In the genomic region with DNA sequence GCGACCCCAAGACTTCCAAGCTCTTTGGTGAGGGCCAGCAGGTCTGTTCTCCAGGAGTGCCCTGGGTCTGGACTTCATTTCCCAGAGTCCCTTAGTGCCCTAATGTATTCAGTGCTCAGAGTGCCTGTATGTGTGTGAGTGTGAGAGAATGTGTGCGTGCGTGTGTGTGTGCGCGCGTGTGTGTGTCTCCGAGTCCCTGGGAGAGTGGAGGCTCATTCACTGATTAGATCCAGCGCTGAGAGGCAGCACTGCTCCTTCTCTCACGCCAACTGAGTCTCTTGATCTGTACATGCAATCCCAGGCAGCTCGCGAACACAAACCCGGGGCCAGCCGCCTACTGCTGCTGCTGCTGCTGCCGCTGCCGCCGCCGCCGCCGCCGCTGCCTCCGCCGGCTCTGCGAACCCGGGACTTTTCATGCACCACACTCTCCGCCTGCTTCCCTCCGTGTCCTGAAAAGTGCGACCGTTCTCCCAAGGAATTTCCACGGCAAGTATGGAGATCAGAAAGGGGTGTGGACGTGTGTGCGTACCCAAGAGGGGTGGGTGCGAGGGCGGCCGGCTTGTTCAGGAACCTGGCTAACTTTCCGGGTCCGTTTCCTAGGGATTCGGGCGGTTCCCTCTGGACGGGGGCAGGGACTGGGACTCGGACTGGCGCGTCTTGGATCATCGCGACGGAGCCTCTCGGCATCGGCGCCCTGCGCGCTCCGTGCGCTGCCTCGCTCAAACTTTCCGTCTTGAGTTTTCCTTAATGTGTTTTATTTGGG, we compare ENCODE assay signal across 8 cellular contexts. TPM values are rescaled to one million over a fixed set of nuclear protein-coding genes. Genes with fewer than 3 reads are reported as not detected.
DNase-seq lines count a peak whose midpoint lies in the region; ATAC-seq and TF ChIP-seq lines count a peak whose summit lies in the region.

A gene (plus strand): TSS at position 215 of the 763 bp plus-strand sequence.

- peak within 1 kb of the TSS; percentile 89 for H3K4me3 Mint-ChIP-seq in CD4-positive, alpha-beta T cell

- peaks cover 62% of the 10 kb centered on the region for H3K27me3 Mint-ChIP-seq in CD4-positive, alpha-beta T cell

- no peak within 1 kb of the TSS for H3K27ac ChIP-seq in CD4-positive, alpha-beta T cell (ENCODE audit: low read depth, low read length)
- H3K27ac ChIP-seq in IMR-90 (ENCODE audit: insufficient read depth, low read length) = no peak within 1 kb of the TSS
- no peak within 1 kb of the TSS for H3K27ac ChIP-seq in ascending aorta
- no peak within 1 kb of the TSS for H3K27ac ChIP-seq in right cardiac atrium (ENCODE audit: low read length)
- H3K27ac ChIP-seq in parathyroid adenoma = no peak within 1 kb of the TSS

- ATAC-seq in CD4-positive, alpha-beta T cell (ENCODE audit: poor library complexity) = peak; percentile 35
- peak; percentile 74 for ATAC-seq in IMR-90 (ENCODE audit: low read depth)
- peak; percentile 74 to 84 for ATAC-seq in right cardiac atrium

- no peaks in the 10 kb centered on the region for H3K9me3 ChIP-seq in CD4-positive, alpha-beta T cell (ENCODE audit: control insufficient read depth, low read length)
- H3K9me3 ChIP-seq in IMR-90 (ENCODE audit: control insufficient read depth, insufficient read depth, low read length) (peaks cover 7% of the 10 kb centered on the region), ascending aorta (no peaks in the 10 kb centered on the region), right cardiac atrium (ENCODE audit: control insufficient read depth, low read length) (no peaks in the 10 kb centered on the region), parathyroid adenoma (ENCODE audit: control insufficient read depth, low read length) (no peaks in the 10 kb centered on the region)

- H3K36me3 ChIP-seq in IMR-90 (ENCODE audit: control insufficient read depth, insufficient read depth, low read length) = no peaks in the 10 kb centered on the region
- no peaks in the 10 kb centered on the region for H3K36me3 ChIP-seq in ascending aorta
- H3K36me3 ChIP-seq in parathyroid adenoma (ENCODE audit: control insufficient read depth, insufficient read depth, low read length) = no peaks in the 10 kb centered on the region

- no peak within 1 kb of the TSS for H2AK5ac ChIP-seq in IMR-90 (ENCODE audit: low read depth, low read length)

- no peak within 1 kb of the TSS; the same call in 1 of the 2 replicates for H3K23ac ChIP-seq in IMR-90 (ENCODE audit: low read depth, low read length)

- CTCF ChIA-PET in CD4-positive, alpha-beta T cell (lab: Charles Lee) = interaction anchor here (0.6 kb wide), 1 partner anchor 26 kb away, joined by 4 read pairs; no protein-coding TSS in a partner anchor
- CTCF ChIA-PET in IMR-90 (lab: Yijun Ruan, JAX) = no interaction called here

- no peaks in the 10 kb centered on the region for H3K9me3 Mint-ChIP-seq in CD4-positive, alpha-beta T cell

- H3K4ac ChIP-seq in IMR-90 (ENCODE audit: low read depth, low read length) = no peak within 1 kb of the TSS

- H4K20me1 ChIP-seq in IMR-90 (ENCODE audit: insufficient read depth, low read length) = peaks cover 8% of the 10 kb centered on the region; the same call in 1 of the 2 replicates

- H3K14ac ChIP-seq in IMR-90 (replicated peaks; ENCODE audit: low read depth, low read length) = no peak within 1 kb of the TSS

- no TSS peak for BruUV-seq in IMR-90 (replicated peaks; lab: Mats Ljungman, UMichigan)

- H3K4me1 ChIP-seq in IMR-90 (ENCODE audit: control insufficient read depth, insufficient read depth, low read length) = no peaks in the 10 kb centered on the region
- H3K4me1 ChIP-seq in ascending aorta = peaks cover 6 to 20% of the 10 kb centered on the region in 2 donors
- H3K4me1 ChIP-seq in right cardiac atrium (ENCODE audit: control insufficient read depth, insufficient read depth, low read length) = peaks cover 4% of the 10 kb centered on the region
- H3K4me1 ChIP-seq in parathyroid adenoma = no peaks in the 10 kb centered on the region

- peak within 1 kb of the TSS; percentile 93 for H2AK9ac ChIP-seq in IMR-90 (replicated peaks; ENCODE audit: low read depth, low read length, poor library complexity)

- H2BK120ac ChIP-seq in IMR-90 (ENCODE audit: low read depth, low read length) = no peak within 1 kb of the TSS

- H3K79me2 ChIP-seq in parathyroid adenoma = no peaks in the 10 kb centered on the region

- POLR2A ChIA-PET in CD4-positive, alpha-beta T cell (lab: Charles Lee) = no interaction called here
- POLR2A ChIA-PET in IMR-90 (lab: Charles Lee; ENCODE audit: unreplicated experiment) = no interaction called here

- H2BK20ac ChIP-seq in IMR-90 (ENCODE audit: low read depth, low read length) = no peak within 1 kb of the TSS

- no peak within 1 kb of the TSS; the same call in 1 of the 2 replicates for H3K56ac ChIP-seq in IMR-90 (ENCODE audit: extremely low read depth, insufficient read depth, low read length)

- in situ Hi-C loops in IMR-90 (cut with MboI; ENCODE audit: low sequenced_read_pairs) = no loop called here

- H3K18ac ChIP-seq in IMR-90 (ENCODE audit: low read depth, low read length) = no peak within 1 kb of the TSS

- no peak within 1 kb of the TSS for H4K8ac ChIP-seq in IMR-90 (ENCODE audit: low read depth in 2 of 2, low read length in 2 of 2)

- no peaks in the 10 kb centered on the region for H3K79me1 ChIP-seq in IMR-90 (ENCODE audit: low read depth in 1 of 2, low read length in 2 of 2)

- WGBS in IMR-90 (ENCODE audit: extremely low coverage in 2 of 2, insufficient read length in 1 of 2), 2 experiments = 5% methylated on average over 11 of the region's 54 CpGs; no CpG with 5 or more reads in 1 of the 2 experiments
- 1% methylated on average over 54 of the region's 54 CpGs for WGBS in right cardiac atrium

- H3K4me3 ChIP-seq in IMR-90 (ENCODE audit: insufficient read depth, low read depth, low read length) = peak within 1 kb of the TSS; percentile 28
- peak within 1 kb of the TSS; percentile 46 to 59 for H3K4me3 ChIP-seq in ascending aorta
- peak within 1 kb of the TSS; percentile 26 for H3K4me3 ChIP-seq in right cardiac atrium (ENCODE audit: low read length)
- peak within 1 kb of the TSS; percentile 52 for H3K4me3 ChIP-seq in parathyroid adenoma (ENCODE audit: low read depth, low read length)

- no peak for TF ChIP-seq POLR2A in IMR-90 (IDR thresholded peaks at IDR 0.05; ENCODE audit: low read depth, low read length)

- H3K4me2 ChIP-seq in IMR-90 (ENCODE audit: low read depth, low read length) = peak within 1 kb of the TSS; percentile 82
- peak within 1 kb of the TSS; percentile 75 for H3K4me2 ChIP-seq in parathyroid adenoma (ENCODE audit: low read length)

- H2BK5ac ChIP-seq in IMR-90 (ENCODE audit: low read depth, low read length, poor library complexity, severe bottlenecking) = no peak within 1 kb of the TSS

- TF ChIP-seq RAD21 in IMR-90 (IDR thresholded peaks at IDR 0.05; ENCODE audit: low read length) = no peak

- no peak within 1 kb of the TSS for H2BK15ac ChIP-seq in IMR-90 (ENCODE audit: low read depth, low read length)

- intact Hi-C loops in CD4-positive, alpha-beta T cell (cut with DNase I, micrococcal nuclease) = no loop called here
- intact Hi-C loops in IMR-90 (cut with micrococcal nuclease) (no loop called here), ascending aorta (cut with DNase I) (loop anchor here (5.0 kb wide), 1 partner anchor 48 kb away; a partner anchor contains a TSS), right cardiac atrium (cut with DNase I) (no loop called here)

- H4K5ac ChIP-seq in IMR-90 (ENCODE audit: low read depth, low read length) = no peak within 1 kb of the TSS

- H3K9ac ChIP-seq in IMR-90 (ENCODE audit: low read depth, low read length) = no peak within 1 kb of the TSS
- H3K9ac ChIP-seq in parathyroid adenoma = no peak within 1 kb of the TSS

- H3K36me3 Mint-ChIP-seq in CD4-positive, alpha-beta T cell (ENCODE audit: low read depth) = no peaks in the 10 kb centered on the region

- DNase-seq in CD4-positive, alpha-beta T cell = peak in 3 of 10 experiments; percentile 21 to 35 (median 23)
- DNase-seq in IMR-90 (peak; percentile 52), RKO (ENCODE audit: low spot score) (peak; percentile 77), ascending aorta (ENCODE audit: low spot score in 2 of 2) (no peak), right cardiac atrium (peak; percentile 52 to 78 (median 74)), epidermal melanocyte (ENCODE audit: insufficient read length, low spot score) (no peak)
- no peak for DNase-seq in effector CD8-positive, alpha-beta T cell (lab: John Stamatoyannopoulos, UW)

- no peaks in the 10 kb centered on the region for H3K9me1 ChIP-seq in IMR-90 (ENCODE audit: insufficient read depth, low read length)

- H3K27me3 ChIP-seq in CD4-positive, alpha-beta T cell (ENCODE audit: control insufficient read depth, insufficient read depth, low read length) = peaks cover 94% of the 10 kb centered on the region
- H3K27me3 ChIP-seq in IMR-90 (ENCODE audit: control insufficient read depth, insufficient read depth, low read length) = peaks cover 79% of the 10 kb centered on the region
- peaks cover 31% of the 10 kb centered on the region for H3K27me3 ChIP-seq in ascending aorta
- no peaks in the 10 kb centered on the region for H3K27me3 ChIP-seq in right cardiac atrium (ENCODE audit: control insufficient read depth, insufficient read depth)
- H3K27me3 ChIP-seq in parathyroid adenoma (ENCODE audit: control insufficient read depth, insufficient read depth, low read length) = peaks cover 35% of the 10 kb centered on the region

- dilution Hi-C loops in IMR-90 (cut with HindIII; ENCODE audit: low sequenced_read_pairs, unreplicated experiment) = no loop called here

- no peak within 1 kb of the TSS for H4K91ac ChIP-seq in IMR-90 (ENCODE audit: insufficient read depth, low read depth, low read length)

- no peak within 1 kb of the TSS for H3K27ac Mint-ChIP-seq in CD4-positive, alpha-beta T cell

- peak within 1 kb of the TSS; percentile 86 for H2AFZ ChIP-seq in IMR-90 (replicated peaks; ENCODE audit: low read length, poor library complexity)
- peak within 1 kb of the TSS; percentile 50 for H2AFZ ChIP-seq in parathyroid adenoma

- no peak for TF ChIP-seq CTCF in CD4-positive, alpha-beta T cell (IDR thresholded peaks at IDR 0.05)
- no peak for TF ChIP-seq CTCF in IMR-90 (conservative IDR thresholded peaks at IDR 0.05; ENCODE audit: low read depth, low read length)
- peak in 1 of 3 experiments; percentile 2 for TF ChIP-seq CTCF in ascending aorta (IDR thresholded peaks at IDR 0.05)
- TF ChIP-seq CTCF in parathyroid adenoma (IDR thresholded peaks at IDR 0.05) = no peak

- peaks cover 36% of the 10 kb centered on the region for H3K4me1 Mint-ChIP-seq in CD4-positive, alpha-beta T cell (ENCODE audit: low read depth)

TF ChIP-seq in IMR-90, 13 proteins besides CTCF, POLR2A, EP300 and RAD21:
- TF ChIP-seq SMC3 (IDR thresholded peaks at IDR 0.05; ENCODE audit: low read depth, low read length) = no peak
TF ChIP-seq in IMR-90: peak in this region for 0.

RNA-seq across cellular contexts. Expression of the gene that starts here (rescaled TPM):
- total RNA-seq in CD4-positive, alpha-beta T cell = 10 to 100 TPM; 76.0 to 77.9 TPM
- total RNA-seq in IMR-90 (2012; rRNA removed) = 76.7 and 77.1 TPM in 2 replicates
- 71.8 and 72.5 TPM in 2 replicates for polyA plus RNA-seq in IMR-90 (2012; rRNA removed)
- polyA plus RNA-seq in IMR-90 (2012; cell fraction: cytosol; rRNA removed) = 60.0 and 66.9 TPM in 2 replicates
- 64.2 and 90.1 TPM in 2 replicates for polyA plus RNA-seq in IMR-90 (2012; cell fraction: nucleus; rRNA removed; ENCODE audit: low replicate concordance)
- 54.8 TPM for total RNA-seq in ascending aorta
- total RNA-seq in right cardiac atrium = 10 to 100 TPM; 56.0 to 81.7 (median 69.3) TPM
- polyA plus RNA-seq in right cardiac atrium = 74.1 TPM

Comparison
In these comparisons a context has a peak if more than half of its experiments do, and no peak if none do; other contexts are left out.
1. DNase-seq: peak in IMR-90 (single experiment), RKO (single experiment) and right cardiac atrium (3 of 3); none in ascending aorta (0 of 2), effector CD8-positive, alpha-beta T cell (single experiment) and epidermal melanocyte (single experiment).
2. Peak in every context shown above with its lines, with median percentiles within 50 percentile points of each other: ATAC-seq and H3K4me3 ChIP-seq.